9 cellular contexts compared by ENCODE assay signal in genomic region chr20:49132995-49133451, GRCh38. TPM values are rescaled to one million over a fixed set of nuclear protein-coding genes. Genes with fewer than 3 reads are reported as not detected.
DNase-seq lines count a peak whose midpoint lies in the region; ATAC-seq, FAIRE-seq and TF ChIP-seq lines count a peak whose summit lies in the region.
"Had no signal": no experiment of that assay in that cellular context is flagged by ENCODE, and none has a peak within 500 bp of the region (broad histone marks: within the 10 kb centered on the region; RNA-seq: fewer than 3 reads in every experiment).

No MANE protein-coding gene starts in this region.

- TF ChIP-seq EP300 in K562 (IDR thresholded peaks at IDR 0.05; ENCODE audit: low read length): no peak

- DNase-seq in BE2C: peak; percentile 37
- peak; percentile 54 for DNase-seq in GM13977 (ENCODE audit: low spot score)
- DNase-seq in NCI-H510A (lab: John Stamatoyannopoulos, UW): peak; percentile 30
- peak; percentile 30 to 66 (median 38) for DNase-seq in K562 (ENCODE audit: extremely low read depth in 1 of 4, low spot score in 3 of 4)
- peak; percentile 25 for DNase-seq in iPS DF 6.9 (ENCODE audit: low read depth, low spot score)
- peak; percentile 50 for DNase-seq in smooth muscle cell of the brain vasculature (ENCODE audit: low read depth, low spot score)
- DNase-seq in activated naive CD4-positive, alpha-beta T cell treated with anti-CD3 and anti-CD28 coated beads, Interleukin-2, amount 50 U/mL, for 16 hours: no peak

- peak; percentile 52 to 76 for TF ChIP-seq RAD21 in K562 (CRISPR knock-in tag; conservative IDR thresholded peaks at IDR 0.05 in 1 of 2, IDR thresholded peaks at IDR 0.05 in 1 of 2)

- H3K4me3 ChIP-seq in BE2C (ENCODE audit: low read depth, low read length) (no peak overlapping the region), K562 (no peak overlapping the region), iPS DF 6.9 (ENCODE audit: low read length) (no peak overlapping the region)
- H3K4me3 ChIP-seq: skin epidermis had no signal

- H3K27me3 ChIP-seq in BE2C (no peaks in the 10 kb centered on the region), K562 (ENCODE audit: control insufficient read depth in 2 of 2, insufficient read depth in 2 of 2, low read length in 2 of 2) (no peaks in the 10 kb centered on the region), iPS DF 6.9 (ENCODE audit: control insufficient read depth, insufficient read depth, low read length) (no peaks in the 10 kb centered on the region)

- no peak for TF ChIP-seq POLR2A in K562 (conservative IDR thresholded peaks at IDR 0.05)

- POLR2A ChIA-PET in K562 (lab: Yijun Ruan, JAX): interaction anchor here (0.5 to 1.2 kb wide), 6 partner anchors 10 to 815 kb away, joined by 3 to 4 read pairs (median 3); no protein-coding TSS in a partner anchor

- CTCF ChIA-PET in K562 (lab: Yijun Ruan, JAX; ENCODE audit: low intra/inter-chr PET ratio): interaction anchor here (0.6 to 3.0 kb wide), 3 partner anchors 84 to 190 kb away, joined by 3 to 15 read pairs (median 6); partner anchors contain the start of gene ZNFX1

- TF ChIP-seq CTCF in BE2C (IDR thresholded peaks at IDR 0.05; ENCODE audit: low read depth, low read length): peak; percentile 56
- TF ChIP-seq CTCF in GM13977 (IDR thresholded peaks at IDR 0.05; ENCODE audit: extremely low read depth, insufficient read depth, missing control alignments): peak; percentile 50
- peak; percentile 52 to 70 (median 52); a peak in 5 of 6 replicates for TF ChIP-seq CTCF in K562 (IDR thresholded peaks at IDR 0.05 in 2 of 3, conservative IDR thresholded peaks at IDR 0.05 in 1 of 3; ENCODE audit: insufficient read depth in 2 of 3, low read depth in 1 of 3, low read length in 3 of 3)

- WGBS in K562 (ENCODE audit: insufficient coverage, low coverage, missing lambda C conversion rate): 60% methylated on average over 5 of the region's 5 CpGs
- no CpG with 5 or more reads among the region's 5 CpGs for WGBS in iPS DF 6.9 (ENCODE audit: insufficient coverage, insufficient read length)

- ATAC-seq in K562: peak; percentile 82
- no peak for ATAC-seq in GM21717 (IDR thresholded peaks at IDR 0.05; ENCODE audit: unreplicated experiment)

- H4K20me1 ChIP-seq in K562 (replicated peaks; ENCODE audit: control insufficient read depth, insufficient read depth, low read length): no peaks in the 10 kb centered on the region; the same call in 1 of the 2 replicates

- no peaks in the 10 kb centered on the region for H3K9me1 ChIP-seq in K562 (ENCODE audit: control insufficient read depth, insufficient read depth, low read length)

- peaks cover 20% of the 10 kb centered on the region for H3K36me3 ChIP-seq in BE2C
- peaks cover 67% of the 10 kb centered on the region for H3K36me3 ChIP-seq in K562 (ENCODE audit: control insufficient read depth, insufficient read depth, low read length)
- H3K36me3 ChIP-seq in iPS DF 6.9 (ENCODE audit: control insufficient read depth, insufficient read depth, low read length): peaks cover 8% of the 10 kb centered on the region; the same call in 1 of the 2 replicates

- H3K4me2 ChIP-seq in K562 (ENCODE audit: insufficient read depth, low read length): no peak overlapping the region

- H3K79me2 ChIP-seq in K562 (ENCODE audit: control insufficient read depth, insufficient read depth, low read length): no peaks in the 10 kb centered on the region

- BruUV-seq in K562 (replicated peaks; lab: Mats Ljungman, UMichigan): no TSS peak

- intact Hi-C loops in K562 (cut with micrococcal nuclease): loop anchor here (1.0 kb wide), 2 partner anchors 84 to 190 kb away; no protein-coding TSS in a partner anchor

- H3K9me3 ChIP-seq in BE2C (no peaks in the 10 kb centered on the region), K562 (replicated peaks; ENCODE audit: control insufficient read depth, insufficient read depth, low read depth, low read length) (no peaks in the 10 kb centered on the region), iPS DF 6.9 (ENCODE audit: control insufficient read depth, insufficient read depth, low read length) (no peaks in the 10 kb centered on the region)

- H3K4me1 ChIP-seq in BE2C (0 out of 2 replicates have a peak, but pooled peaks cover 2% of the 10 kb centered on the region), K562 (replicated peaks in 1 of 2; ENCODE audit: control insufficient read depth in 2 of 2, insufficient read depth in 2 of 2, low read length in 2 of 2) (peaks cover 3 to 6% of the 10 kb centered on the region in 2 experiments; a peak in 2 of 5 replicates), iPS DF 6.9 (ENCODE audit: control insufficient read depth, insufficient read depth, low read length) (no peaks in the 10 kb centered on the region)

- H2AFZ ChIP-seq in K562 (ENCODE audit: low read depth, low read length): no peak overlapping the region

- H3K27ac ChIP-seq in K562 (ENCODE audit: extremely low read depth, low read depth, low read length) (no peak overlapping the region), iPS DF 6.9 (ENCODE audit: low read length) (no peak overlapping the region)

- no peak for FAIRE-seq in K562 (lab: Jason Lieb, UNC)

- H3K9ac ChIP-seq in K562 (ENCODE audit: insufficient read depth in 1 of 2, low read depth in 2 of 2, low read length in 2 of 2): no peak overlapping the region

- in situ Hi-C loops in GM13977 (cut with MboI; ENCODE audit: low pct_unique_long_range_greater_than_20kb, low sequenced_read_pairs, unreplicated experiment) (loop anchor here (5.0 kb wide), 1 partner anchor 84 kb away; the partner anchor contains the start of gene DDX27), K562 (cut with MboI) (loop anchor here (5.0 kb wide), 1 partner anchor 84 kb away; the partner anchor contains the start of gene DDX27)

TF ChIP-seq in K562, 482 proteins besides CTCF, POLR2A, EP300 and RAD21 (continues in another document):
- 0 out of 2 replicates have a peak, but pooled peaks have one; percentile 32 for TF ChIP-seq ZNF316 (IDR thresholded peaks at IDR 0.05)
- peak in 1 of 2 experiments; percentile 61; a peak in 1 of 4 replicates for TF ChIP-seq RCOR1 (IDR thresholded peaks at IDR 0.05; ENCODE audit: borderline replicate concordance in 1 of 2, low read depth in 2 of 2, low read length in 2 of 2)
- TF ChIP-seq HDAC1 (IDR thresholded peaks at IDR 0.05): peak in 1 of 2 experiments; percentile 45; a peak in 2 of 4 replicates
- peak; percentile 41; the same call in 1 of the 2 replicates for TF ChIP-seq C11orf30 (IDR thresholded peaks at IDR 0.05; ENCODE audit: low read depth)
- TF ChIP-seq SMC3 (conservative IDR thresholded peaks at IDR 0.05; ENCODE audit: insufficient read depth, low read depth, low read length): 0 out of 2 replicates have a peak, but pooled peaks have one; percentile 37
- TF ChIP-seq ZNF785 (CRISPR knock-in tag; IDR thresholded peaks at IDR 0.05): no peak
- no peak for TF ChIP-seq MLX (CRISPR knock-in tag; conservative IDR thresholded peaks at IDR 0.05)
- peak; percentile 71 to 73 for TF ChIP-seq KDM1A (IDR thresholded peaks at IDR 0.05)
- no peak for TF ChIP-seq E2F5 (CRISPR knock-in tag; IDR thresholded peaks at IDR 0.05)
- TF ChIP-seq PREB (CRISPR knock-in tag; IDR thresholded peaks at IDR 0.05): no peak

RNA-seq across cellular contexts. Expression of gene STAU1, which starts 55.1 kb away (rescaled TPM):
- 71.9 TPM for polyA plus RNA-seq in BE2C (2012; ENCODE audit: insufficient read depth, insufficient read length, low read depth)
- total RNA-seq in K562 (2011; cell fraction: chromatin; rRNA removed; ENCODE audit: low replicate concordance): 34.6 and 56.6 TPM in 2 replicates
- total RNA-seq in K562 (2011; cell fraction: nucleolus; rRNA removed): 20.2 and 22.2 TPM in 2 replicates
- total RNA-seq in K562 (2011; cell fraction: nucleoplasm; rRNA removed): 32.0 and 38.2 TPM in 2 replicates
- total RNA-seq in K562 (2014; rRNA removed) (42.2 and 45.8 TPM in 2 replicates), K562 (2014; rRNA removed; fragmentation: Illumina TruSeq; extraction: Trizol) (47.2 and 47.5 TPM in 2 replicates), K562 (2015; rRNA removed; fragmentation: Illumina TruSeq; extraction: Trizol) (50.6 and 51.9 TPM in 2 replicates), K562 (2021) (86.5 and 92.0 TPM in 2 replicates)
- polyA plus RNA-seq in K562 (2011; rRNA removed) (51.2 and 57.0 TPM in 2 replicates), K562 (2014; fragmentation: Illumina TruSeq; extraction: Trizol) (90.7 and 106 TPM in 2 replicates), K562 (2014; fragmentation: Nextera tagmentation; extraction: Ambion mirVana) (10 to 100 TPM; 18.0 to 18.1 TPM), K562 (2014; rRNA removed) (62.2 and 63.4 TPM in 2 replicates)
- 32.2 and 44.9 TPM in 2 replicates for polyA plus RNA-seq in K562 (2011; cell fraction: cytosol; rRNA removed)
- 25.1 and 25.6 TPM in 2 replicates for polyA plus RNA-seq in K562 (2011; cell fraction: nucleus; rRNA removed)
- polyA plus RNA-seq in K562 (2012): 62.6 and 64.2 TPM in 2 replicates
- 51.0 and 55.1 TPM in 2 replicates for polyA minus RNA-seq in K562 (2011; rRNA and poly(A)+ RNA removed)
- polyA minus RNA-seq in K562 (2011; cell fraction: cytosol; rRNA and poly(A)+ RNA removed): 45.9 and 47.1 TPM in 2 replicates
- 8.6 and 13.9 TPM in 2 replicates for polyA minus RNA-seq in K562 (2011; cell fraction: nucleus; rRNA and poly(A)+ RNA removed)
